In the genomic region with DNA sequence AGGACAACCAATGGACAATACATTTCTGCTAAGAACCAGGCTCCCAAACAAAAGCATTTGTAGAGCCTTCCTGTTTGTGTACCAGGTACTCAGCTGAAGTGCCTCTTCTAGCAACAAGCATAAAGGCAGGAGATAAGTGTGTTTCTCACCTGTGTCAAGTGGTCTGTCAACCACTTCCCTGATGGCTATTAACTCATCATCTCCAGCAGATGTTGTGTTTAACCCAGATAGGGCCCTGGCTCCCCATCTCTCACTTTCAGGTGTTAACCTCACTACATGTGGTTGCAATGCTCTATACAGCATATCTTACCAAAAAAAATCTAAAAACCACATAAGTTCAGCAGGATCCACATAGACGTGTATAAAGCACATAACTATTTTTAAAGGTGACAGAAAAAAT, we compare ENCODE assay signal across 9 cellular contexts. TPM values are rescaled to one million over a fixed set of nuclear protein-coding genes. Genes with fewer than 3 reads are reported as not detected.
DNase-seq lines count a peak whose midpoint lies in the region; ATAC-seq and TF ChIP-seq lines count a peak whose summit lies in the region.
"Had no signal": no experiment of that assay in that cellular context is flagged by ENCODE, and none has a peak within 500 bp of the region (broad histone marks: within the 10 kb centered on the region; RNA-seq: fewer than 3 reads in every experiment).

No MANE protein-coding gene starts in this region.

- no peak overlapping the region for H3K4me2 ChIP-seq in SK-N-SH

- POLR2A ChIA-PET in SK-N-SH (lab: Yijun Ruan, JAX): no interaction called here

- peak; percentile 64 for ATAC-seq in GM18499 (IDR thresholded peaks at IDR 0.05; ENCODE audit: insufficient read depth, unreplicated experiment)
- peak; percentile 88 for ATAC-seq in GM21390 (IDR thresholded peaks at IDR 0.05; ENCODE audit: unreplicated experiment)
- peak; percentile 72 for ATAC-seq in HG03354 (IDR thresholded peaks at IDR 0.05; ENCODE audit: poor library complexity, severe bottlenecking, unreplicated experiment)

- no peak overlapping the region for H3K27ac ChIP-seq in SK-N-SH (ENCODE audit: low read depth in 2 of 2, low read length in 1 of 2)
- no peak overlapping the region for H3K27ac ChIP-seq in substantia nigra (ENCODE audit: low read depth, low read length, poor library complexity, severe bottlenecking)
- H3K27ac ChIP-seq: neutrophil had no signal

- WGBS in SK-N-SH (ENCODE audit: low lambda C conversion rate): 18% methylated on average over 1 of the region's 1 CpG

- H3K79me2 ChIP-seq in SK-N-SH (ENCODE audit: insufficient read depth): no peaks in the 10 kb centered on the region

- H3K9ac ChIP-seq in SK-N-SH: no peak overlapping the region

- no peak overlapping the region for H2AFZ ChIP-seq in SK-N-SH (ENCODE audit: low read depth)

- H3K27me3 ChIP-seq in SK-N-SH (ENCODE audit: insufficient read depth): no peaks in the 10 kb centered on the region
- H3K27me3 ChIP-seq: neutrophil had no signal

- no peak overlapping the region for H3K4me3 ChIP-seq in SK-N-SH (ENCODE audit: low read depth in 2 of 2, low read length in 1 of 2)

- no peaks in the 10 kb centered on the region for H3F3A ChIP-seq in SK-N-SH (replicated peaks; ENCODE audit: insufficient read depth)

- TF ChIP-seq CTCF in SK-N-SH (IDR thresholded peaks at IDR 0.05): no peak

- H4K20me1 ChIP-seq in SK-N-SH (ENCODE audit: insufficient read depth): no peaks in the 10 kb centered on the region

- H3K4me1 ChIP-seq in SK-N-SH (ENCODE audit: control insufficient read depth in 1 of 2, insufficient read depth in 2 of 2, low read depth in 1 of 2, low read length in 1 of 2): no peaks in the 10 kb centered on the region

- DNase-seq in SHP77 (lab: John Stamatoyannopoulos, UW): peak; percentile 36 to 41
- DNase-seq in SK-N-DZ (ENCODE audit: low spot score): no peak
- DNase-seq in SK-N-SH: no peak
- no peak for DNase-seq in substantia nigra (lab: John Stamatoyannopoulos, UW)
- DNase-seq in SKM-1 (lab: John Stamatoyannopoulos, UW; ENCODE audit: unreplicated experiment): no peak

- H3K9me2 ChIP-seq in SK-N-SH: no peaks in the 10 kb centered on the region

- TF ChIP-seq RAD21 in SK-N-SH (IDR thresholded peaks at IDR 0.05; ENCODE audit: low read length): no peak

- CTCF ChIA-PET in SK-N-SH (lab: Yijun Ruan, JAX): interaction anchor here (0.6 kb wide), 1 partner anchor 995 kb away, joined by 3 read pairs; no protein-coding TSS in a partner anchor

- TF ChIP-seq EP300 in SK-N-SH (IDR thresholded peaks at IDR 0.05; ENCODE audit: borderline replicate concordance in 1 of 2, low read depth in 1 of 2, low read length in 1 of 2): no peak

- no peaks in the 10 kb centered on the region for H3K36me3 ChIP-seq in SK-N-SH (replicated peaks in 1 of 2; ENCODE audit: control insufficient read depth in 1 of 2, insufficient read depth in 2 of 2, low read length in 1 of 2)
- H3K36me3 ChIP-seq: neutrophil had no signal

- H3K9me3 ChIP-seq in SK-N-SH: no peaks in the 10 kb centered on the region
- H3K9me3 ChIP-seq: neutrophil had no signal

TF ChIP-seq in SK-N-SH, 30 proteins besides CTCF, POLR2A, EP300 and RAD21:
- TF ChIP-seq, protein P1, sequence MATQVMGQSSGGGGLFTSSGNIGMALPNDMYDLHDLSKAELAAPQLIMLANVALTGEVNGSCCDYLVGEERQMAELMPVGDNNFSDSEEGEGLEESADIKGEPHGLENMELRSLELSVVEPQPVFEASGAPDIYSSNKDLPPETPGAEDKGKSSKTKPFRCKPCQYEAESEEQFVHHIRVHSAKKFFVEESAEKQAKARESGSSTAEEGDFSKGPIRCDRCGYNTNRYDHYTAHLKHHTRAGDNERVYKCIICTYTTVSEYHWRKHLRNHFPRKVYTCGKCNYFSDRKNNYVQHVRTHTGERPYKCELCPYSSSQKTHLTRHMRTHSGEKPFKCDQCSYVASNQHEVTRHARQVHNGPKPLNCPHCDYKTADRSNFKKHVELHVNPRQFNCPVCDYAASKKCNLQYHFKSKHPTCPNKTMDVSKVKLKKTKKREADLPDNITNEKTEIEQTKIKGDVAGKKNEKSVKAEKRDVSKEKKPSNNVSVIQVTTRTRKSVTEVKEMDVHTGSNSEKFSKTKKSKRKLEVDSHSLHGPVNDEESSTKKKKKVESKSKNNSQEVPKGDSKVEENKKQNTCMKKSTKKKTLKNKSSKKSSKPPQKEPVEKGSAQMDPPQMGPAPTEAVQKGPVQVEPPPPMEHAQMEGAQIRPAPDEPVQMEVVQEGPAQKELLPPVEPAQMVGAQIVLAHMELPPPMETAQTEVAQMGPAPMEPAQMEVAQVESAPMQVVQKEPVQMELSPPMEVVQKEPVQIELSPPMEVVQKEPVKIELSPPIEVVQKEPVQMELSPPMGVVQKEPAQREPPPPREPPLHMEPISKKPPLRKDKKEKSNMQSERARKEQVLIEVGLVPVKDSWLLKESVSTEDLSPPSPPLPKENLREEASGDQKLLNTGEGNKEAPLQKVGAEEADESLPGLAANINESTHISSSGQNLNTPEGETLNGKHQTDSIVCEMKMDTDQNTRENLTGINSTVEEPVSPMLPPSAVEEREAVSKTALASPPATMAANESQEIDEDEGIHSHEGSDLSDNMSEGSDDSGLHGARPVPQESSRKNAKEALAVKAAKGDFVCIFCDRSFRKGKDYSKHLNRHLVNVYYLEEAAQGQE (IDR thresholded peaks at IDR 0.05; ENCODE audit: low read depth, low read length): no peak
- no peak for TF ChIP-seq SMC3 (IDR thresholded peaks at IDR 0.05; ENCODE audit: low read depth, low read length)
- TF ChIP-seq TAF1 (IDR thresholded peaks at IDR 0.05; ENCODE audit: borderline replicate concordance, low read depth, low read length): no peak
- TF ChIP-seq RCOR1 (IDR thresholded peaks at IDR 0.05; ENCODE audit: low read length): no peak
- no peak for TF ChIP-seq MAX (IDR thresholded peaks at IDR 0.05; ENCODE audit: low read depth)
- TF ChIP-seq ZBTB33 (IDR thresholded peaks at IDR 0.05; ENCODE audit: borderline replicate concordance, low read depth): no peak
- TF ChIP-seq GABPA (IDR thresholded peaks at IDR 0.05; ENCODE audit: low read depth): no peak
- TF ChIP-seq IRF3 (IDR thresholded peaks at IDR 0.05; ENCODE audit: low read depth, low read length): no peak

RNA-seq across cellular contexts. Expression of gene IL17A, which starts 9.6 kb away (rescaled TPM):
- polyA plus RNA-seq in SK-N-DZ (2014; cell fraction: cytosol; rRNA removed): not detected in 2 replicates
- not detected in 2 replicates for polyA plus RNA-seq in SK-N-DZ (2014; cell fraction: nucleus; rRNA removed)
- polyA plus RNA-seq in SK-N-SH (2012; rRNA removed): not detected in 2 replicates
- polyA plus RNA-seq in SK-N-SH (2012; cell fraction: cytosol; rRNA removed): not detected in 2 replicates
- polyA plus RNA-seq in SK-N-SH (2012; cell fraction: nucleus; rRNA removed): not detected in 2 replicates

Comparison
In these comparisons a context has a peak if more than half of its experiments do, and no peak if none do; other contexts are left out.
1. DNase-seq: peak in SHP77 (2 of 2); none in SK-N-DZ (single experiment), SK-N-SH (single experiment), substantia nigra (0 of 49) and SKM-1 (single experiment).
2. Peak in every context shown above with its lines, with median percentiles within 50 percentile points of each other: ATAC-seq.